Comparison of ENCODE assay signal across 26 cellular contexts in genomic region chr6:15616266-15616665, GRCh38. TPM values are rescaled to one million over a fixed set of nuclear protein-coding genes. Genes with fewer than 3 reads are reported as not detected.
A peak's percentile ranks its signal among the peaks of the same experiment; 100 is the strongest.
DNase-seq lines count a peak whose midpoint lies in the region; ATAC-seq and TF ChIP-seq lines count a peak whose summit lies in the region.
"Had no signal": no experiment of that assay in that cellular context is flagged by ENCODE, and none has a peak within 500 bp of the region (broad histone marks: within the 10 kb centered on the region; RNA-seq: fewer than 3 reads in every experiment).

No MANE protein-coding gene starts in this region.

- H3K27ac Mint-ChIP-seq in activated T-cell treated with anti-CD3 and anti-CD28 coated beads, Interleukin-2, amount 50 U/mL, for 24 hours, result peak overlapping the region; percentile 18
- peak overlapping the region; percentile 70 for H3K27ac Mint-ChIP-seq in WTC11
- H3K27ac Mint-ChIP-seq: activated CD8-positive, alpha-beta T cell treated with anti-CD3 and anti-CD28 coated beads, Interleukin-2, amount 10 ng/mL, durations not matched to agents 7 days and 5 days; activated naive CD4-positive, alpha-beta T cell treated with anti-CD3 and anti-CD28 coated beads, Interleukin-2, amount 50 U/mL, for 72 hours; activated T-cell treated with anti-CD3 and anti-CD28 coated beads, Interleukin-2, amount 50 U/mL, for 72 hours; naive thymus-derived CD8-positive, alpha-beta T cell; T-helper 17 cell had no signal

- H3K4me1 Mint-ChIP-seq in activated T-cell treated with anti-CD3 and anti-CD28 coated beads, Interleukin-2, amount 50 U/mL, for 24 hours (ENCODE audit: low read depth), result peaks cover 36% of the 10 kb centered on the region
- H3K4me1 Mint-ChIP-seq in WTC11, result peaks cover 42% of the 10 kb centered on the region

- WGBS in thymus, result 82% methylated on average over 5 of the region's 5 CpGs

- POLR2A ChIA-PET in WTC11 (lab: Charles Lee), result no interaction called here

- H3K36me3 Mint-ChIP-seq in activated T-cell treated with anti-CD3 and anti-CD28 coated beads, Interleukin-2, amount 50 U/mL, for 24 hours (ENCODE audit: low read depth), result peaks cover 35% of the 10 kb centered on the region
- H3K36me3 Mint-ChIP-seq in WTC11, result peaks cover 24% of the 10 kb centered on the region

- H3K27ac ChIP-seq in thymus (ENCODE audit: low read depth), result peak overlapping the region; percentile 10
- H3K27ac ChIP-seq: epithelial cell of prostate, gastroesophageal sphincter, HL-60, lower lobe of right lung had no signal

- no peaks in the 10 kb centered on the region for H3K27me3 ChIP-seq in thymus (ENCODE audit: control insufficient read depth, insufficient read depth)
- H3K27me3 ChIP-seq: BLaER1 treated with 17β-estradiol and CSF1 and Interleukin-3, amounts not matched to agents 10 nM and 100 nM; gastroesophageal sphincter; spleen had no signal

- no peak overlapping the region for H3K4me3 ChIP-seq in thymus (ENCODE audit: low read length)
- H3K4me3 ChIP-seq: BLaER1 treated with 17β-estradiol and CSF1 and Interleukin-3, amounts not matched to agents 10 nM and 100 nM; gastroesophageal sphincter; K562; lower lobe of right lung; spleen had no signal

- no peaks in the 10 kb centered on the region for H3K9me3 Mint-ChIP-seq in activated T-cell treated with anti-CD3 and anti-CD28 coated beads, Interleukin-2, amount 50 U/mL, for 24 hours
- H3K9me3 Mint-ChIP-seq in WTC11, result peaks cover 10% of the 10 kb centered on the region
- H3K9me3 Mint-ChIP-seq: activated naive CD4-positive, alpha-beta T cell treated with anti-CD3 and anti-CD28 coated beads, Interleukin-2, amount 50 U/mL, for 72 hours; activated T-cell treated with anti-CD3 and anti-CD28 coated beads, Interleukin-2, amount 50 U/mL, for 72 hours had no signal

- no peak overlapping the region for H3K4me3 Mint-ChIP-seq in activated T-cell treated with anti-CD3 and anti-CD28 coated beads, Interleukin-2, amount 50 U/mL, for 24 hours
- H3K4me3 Mint-ChIP-seq in WTC11, result peak overlapping the region; percentile 35
- H3K4me3 Mint-ChIP-seq: activated CD8-positive, alpha-beta T cell treated with anti-CD3 and anti-CD28 coated beads, Interleukin-2, amount 10 ng/mL, durations not matched to agents 7 days and 5 days; activated T-cell treated with anti-CD3 and anti-CD28 coated beads, Interleukin-2, amount 50 U/mL, for 72 hours; naive thymus-derived CD8-positive, alpha-beta T cell; T-helper 17 cell had no signal

- intact Hi-C loops in left colon (cut with DNase I, micrococcal nuclease), result no loop called here

- H3K9me3 ChIP-seq in thymus (ENCODE audit: control insufficient read depth), result no peaks in the 10 kb centered on the region
- H3K9me3 ChIP-seq: gastroesophageal sphincter, lower lobe of right lung, spleen had no signal

- ATAC-seq in WTC11 (peak; percentile 82), left colon (peak; percentile 23), GM21723 (IDR thresholded peaks at IDR 0.05; ENCODE audit: unreplicated experiment) (no peak), HG02588 (IDR thresholded peaks at IDR 0.05; ENCODE audit: unreplicated experiment) (no peak)
- ATAC-seq: activated CD8-positive, alpha-beta T cell treated with anti-CD3 and anti-CD28 coated beads, Interleukin-2, amount 10 ng/mL, durations not matched to agents 7 days and 5 days; activated naive CD4-positive, alpha-beta T cell treated with anti-CD3 and anti-CD28 coated beads, Interleukin-2, amount 50 U/mL, for 72 hours; activated T-cell treated with anti-CD3 and anti-CD28 coated beads, Interleukin-2, amount 50 U/mL, for 72 hours; gastroesophageal sphincter; K562; naive thymus-derived CD8-positive, alpha-beta T cell; PC-3; T-helper 17 cell had no signal

- H3K27me3 Mint-ChIP-seq in activated T-cell treated with anti-CD3 and anti-CD28 coated beads, Interleukin-2, amount 50 U/mL, for 24 hours, result no peaks in the 10 kb centered on the region
- H3K27me3 Mint-ChIP-seq in WTC11 (ENCODE audit: low read depth), result no peaks in the 10 kb centered on the region
- H3K27me3 Mint-ChIP-seq: naive thymus-derived CD8-positive, alpha-beta T cell; T-helper 17 cell had no signal

- no peak for DNase-seq in activated T-cell treated with anti-CD3 and anti-CD28 coated beads, Interleukin-2, amount 50 U/mL, for 24 hours
- no peak for DNase-seq in activated T-cell treated with anti-CD3 and anti-CD28 coated beads for 4 hours
- DNase-seq in WTC11 (ENCODE audit: low spot score), result no peak
- DNase-seq in left colon, result no peak
- DNase-seq in dermis blood vessel endothelial cell, result no peak
- DNase-seq: activated CD8-positive, alpha-beta T cell treated with anti-CD3 and anti-CD28 coated beads, Interleukin-2, amount 10 ng/mL, durations not matched to agents 7 days and 5 days; activated T-cell treated with anti-CD3 and anti-CD28 coated beads, Interleukin-2, amount 50 U/mL, for 72 hours; cortex of kidney; lower lobe of right lung; naive thymus-derived CD8-positive, alpha-beta T cell; NCI-H2081; NCI-H748 treated with DMSO at 0.1 percent for 48 hours; PC-3; posterior cingulate gyrus; spleen; stimulated activated CD8-positive, alpha-beta memory T cell treated with anti-CD3 and anti-CD28 coated beads, Interleukin-4, amount 100 ng/mL, for 48 hours; T-helper 17 cell had no signal

- H3K36me3 ChIP-seq in thymus (ENCODE audit: control insufficient read depth, insufficient read depth), result peaks cover 9% of the 10 kb centered on the region

- H3K4me1 ChIP-seq in thymus (ENCODE audit: control insufficient read depth, insufficient read depth, low read length), result no peaks in the 10 kb centered on the region

- CTCF ChIA-PET in WTC11 (lab: Charles Lee), result no interaction called here

- no peak for TF ChIP-seq CTCF in WTC11 (IDR thresholded peaks at IDR 0.05)

TF ChIP-seq in WTC11, 78 proteins besides CTCF, POLR2A, EP300 and RAD21:
- no peak for TF ChIP-seq FOXP4 (CRISPR knock-in tag; IDR thresholded peaks at IDR 0.05)
- TF ChIP-seq ETV6 (CRISPR knock-in tag; IDR thresholded peaks at IDR 0.05), result no peak
- TF ChIP-seq FOXP1 (CRISPR knock-in tag; IDR thresholded peaks at IDR 0.05; ENCODE audit: borderline replicate concordance), result no peak
- TF ChIP-seq ZBTB21 (CRISPR knock-in tag; IDR thresholded peaks at IDR 0.05; ENCODE audit: borderline replicate concordance), result no peak
TF ChIP-seq in WTC11: peak in this region for 0.

RNA-seq across cellular contexts. Expression of gene DTNBP1, which starts 46.6 kb away (rescaled TPM):
- 13.3 to 15.1 TPM (median 14.4 TPM) in 3 replicates for total RNA-seq in WTC11 (2021)
- 10 to 100 TPM; 21.0 to 26.9 TPM for total RNA-seq in left colon
- polyA plus RNA-seq in thymus, result 29.7 TPM
- total RNA-seq in dermis blood vessel endothelial cell, result 13.6 and 16.0 TPM in 2 replicates

Comparison
In these comparisons a context has a peak if more than half of its experiments do, and no peak if none do; other contexts are left out.
1. ATAC-seq: peak in WTC11 (single experiment) and left colon (single experiment); none in GM21723 (single experiment) and HG02588 (single experiment).